ENCODE assay signal across 35 cellular contexts in the genomic region with DNA sequence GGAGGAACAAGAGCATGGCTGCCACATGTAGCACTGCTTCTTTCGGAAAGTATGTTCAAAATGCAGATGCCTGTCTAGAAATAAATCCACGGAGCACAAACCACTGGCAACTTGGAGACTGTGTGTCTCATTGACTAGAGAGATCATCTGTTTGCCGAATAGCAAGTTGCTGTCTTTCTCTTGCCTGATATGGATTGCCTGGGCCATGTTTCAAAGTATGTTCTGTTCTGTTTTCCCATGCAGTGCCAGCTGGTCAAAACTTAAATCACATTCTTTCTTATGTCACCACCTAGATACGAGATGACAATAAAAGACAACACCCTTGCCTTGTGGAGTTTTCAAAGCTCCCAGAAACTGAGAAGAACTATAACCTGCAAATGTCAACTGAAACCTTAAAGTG.
"Had no signal": no experiment of that assay in that cellular context is flagged by ENCODE, and none has a peak within 500 bp of the region (broad histone marks: within the 10 kb centered on the region; RNA-seq: fewer than 3 reads in every experiment).

No MANE protein-coding gene starts in this region.

- FAIRE-seq: astrocyte, TTC549 had no signal

- H3K27me3 ChIP-seq: adrenal gland, body of pancreas, brain microvascular endothelial cell, breast epithelium, cardiac muscle cell had no signal

- H3K27ac ChIP-seq: adrenal gland, body of pancreas, brain microvascular endothelial cell, breast epithelium, cardiac muscle cell, VCaP had no signal

- ATAC-seq: activated CD8-positive, alpha-beta T cell treated with anti-CD3 and anti-CD28 coated beads for 36 hours; activated naive CD4-positive, alpha-beta T cell treated with anti-CD3 and anti-CD28 coated beads, Interleukin-2, amount 50 U/mL, for 72 hours; activated T-cell treated with anti-CD3 and anti-CD28 coated beads, Interleukin-2, amount 50 U/mL, for 4 hours; activated T-cell treated with anti-CD3 and anti-CD28 coated beads, Interleukin-2, amount 50 U/mL, for 72 hours; activated T-helper 17 cell treated with anti-CD3 and anti-CD28 coated beads, Interleukin-2, amount 50 U/mL, for 72 hours; body of pancreas had no signal

- DNase-seq: activated B cell treated with CpG ODN at 0.5 μM for 24 hours; activated CD4-positive, alpha-beta memory T cell treated with anti-CD3 and anti-CD28 coated beads for 36 hours; activated CD4-positive, alpha-beta T cell treated with anti-CD3 and anti-CD28 coated beads for 4 hours; activated CD4-positive, alpha-beta T cell treated with anti-CD3 and anti-CD28 coated beads, Interleukin-2, amount 10 ng/mL, durations not matched to agents 24 days and 14 days; activated CD4-positive, alpha-beta T cell treated with anti-CD3 and anti-CD28 coated beads, Interleukin-2, amount 50 U/mL, for 1 hour; activated CD4-positive, alpha-beta T cell treated with anti-CD3 and anti-CD28 coated beads, Interleukin-2, amount 50 U/mL, for 4 hours; activated CD4-positive, CD25-positive, alpha-beta regulatory T cell treated with anti-CD3 and anti-CD28 coated beads, Interleukin-2, amount 50 U/mL, for 72 hours; activated CD8-positive, alpha-beta memory T cell treated with anti-CD3 and anti-CD28 coated beads, Interleukin-2, amount 50 U/mL, for 4 hours; activated CD8-positive, alpha-beta T cell treated with anti-CD3 and anti-CD28 coated beads for 36 hours; activated effector memory CD4-positive, alpha-beta T cell treated with anti-CD3 and anti-CD28 coated beads, Interleukin-2, amount 50 U/mL, for 16 hours; activated gamma-delta T cell treated with Interleukin-2 at 50 U/mL for 16 hours; activated naive CD4-positive, alpha-beta T cell; activated naive CD4-positive, alpha-beta T cell treated with anti-CD3 and anti-CD28 coated beads for 36 hours; activated naive CD4-positive, alpha-beta T cell treated with anti-CD3 and anti-CD28 coated beads, Interleukin-2, amount 50 U/mL, for 16 hours; activated naive CD8-positive, alpha-beta T cell treated with anti-CD3 and anti-CD28 coated beads for 36 hours; activated T-cell treated with anti-CD3 and anti-CD28 coated beads for 4 hours; activated T-cell treated with anti-CD3 and anti-CD28 coated beads, Interleukin-2, amount 50 U/mL, for 1 hour; activated T-cell treated with anti-CD3 and anti-CD28 coated beads, Interleukin-2, amount 50 U/mL, for 4 hours; activated T-cell treated with anti-CD3 and anti-CD28 coated beads, Interleukin-2, amount 50 U/mL, for 72 hours; adrenal gland; amniotic stem cell; aorta; body of pancreas; brain microvascular endothelial cell; cerebellar nuclear complex; T-helper 1 cell; T-helper 2 cell; T-helper 9 cell had no signal

- H3K4me1 ChIP-seq: adrenal gland, body of pancreas, breast epithelium had no signal

- H3K4me3 ChIP-seq: adrenal gland, body of pancreas, breast epithelium, cardiac muscle cell had no signal

- H3K9me3 ChIP-seq: adrenal gland, body of pancreas, breast epithelium had no signal

- H3K36me3 ChIP-seq: adrenal gland, brain microvascular endothelial cell, breast epithelium, cardiac muscle cell had no signal
